ENCODE assay signal across 8 cellular contexts in the genomic region with DNA sequence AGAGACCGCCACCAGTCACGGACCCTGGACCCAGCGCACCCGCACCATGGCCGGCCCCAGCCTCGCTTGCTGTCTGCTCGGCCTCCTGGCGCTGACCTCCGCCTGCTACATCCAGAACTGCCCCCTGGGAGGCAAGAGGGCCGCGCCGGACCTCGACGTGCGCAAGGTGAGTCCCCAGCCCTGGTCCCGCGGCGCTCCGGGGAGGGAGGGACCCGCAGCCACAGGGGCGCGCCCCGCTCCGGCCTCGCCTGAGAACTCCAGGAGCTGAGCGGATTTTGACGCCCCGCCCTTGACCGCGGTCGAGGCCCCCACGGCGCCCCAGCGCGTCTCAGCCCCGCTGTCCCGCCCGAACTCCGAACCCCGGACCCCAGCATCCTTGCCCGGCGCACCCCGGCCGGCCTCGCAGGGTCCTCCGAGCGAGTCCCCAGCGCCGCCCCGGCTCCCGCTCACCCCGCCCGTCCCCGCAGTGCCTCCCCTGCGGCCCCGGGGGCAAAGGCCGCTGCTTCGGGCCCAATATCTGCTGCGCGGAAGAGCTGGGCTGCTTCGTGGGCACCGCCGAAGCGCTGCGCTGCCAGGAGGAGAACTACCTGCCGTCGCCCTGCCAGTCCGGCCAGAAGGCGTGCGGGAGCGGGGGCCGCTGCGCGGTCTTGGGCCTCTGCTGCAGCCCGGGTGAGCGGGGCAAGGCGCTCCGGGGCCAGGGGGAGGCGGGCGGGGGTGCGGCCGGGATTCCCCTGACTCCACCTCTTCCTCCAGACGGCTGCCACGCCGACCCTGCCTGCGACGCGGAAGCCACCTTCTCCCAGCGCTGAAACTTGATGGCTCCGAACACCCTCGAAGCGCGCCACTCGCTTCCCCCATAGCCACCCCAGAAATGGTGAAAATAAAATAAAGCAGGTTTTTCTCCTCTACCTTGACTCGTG. TPM values are rescaled to one million over a fixed set of nuclear protein-coding genes. Genes with fewer than 3 reads are reported as not detected.
DNase-seq lines count a peak whose midpoint lies in the region; ATAC-seq, FAIRE-seq and TF ChIP-seq lines count a peak whose summit lies in the region.

A gene (plus strand): TSS at position 11 of the 920 bp plus-strand sequence. CDS start 36 bp downstream, at position 47.

- H3K27ac Mint-ChIP-seq in activated naive CD4-positive, alpha-beta T cell treated with anti-CD3 and anti-CD28 coated beads, Interleukin-2, amount 50 U/mL, for 24 hours: peak within 1 kb of the TSS; percentile 89

- H3K4me1 ChIP-seq in Peyer's patch: peaks cover 0 to 15% (median 2%) of the 10 kb centered on the region in 4 donors
- no peaks in the 10 kb centered on the region for H3K4me1 ChIP-seq in keratinocyte (ENCODE audit: control insufficient read depth, extremely low read depth, insufficient read depth, low read length)

- H3K4me1 Mint-ChIP-seq in activated naive CD4-positive, alpha-beta T cell treated with anti-CD3 and anti-CD28 coated beads, Interleukin-2, amount 50 U/mL, for 24 hours: peaks cover 26% of the 10 kb centered on the region

- H2AFZ ChIP-seq in keratinocyte (ENCODE audit: control insufficient read depth, low read length): no peak within 1 kb of the TSS

- H3K9me3 ChIP-seq in Peyer's patch (no peaks in the 10 kb centered on the region), keratinocyte (ENCODE audit: control insufficient read depth, low read depth, low read length) (no peaks in the 10 kb centered on the region), MG63 (no peaks in the 10 kb centered on the region)

- no peak for TF ChIP-seq CTCF in Peyer's patch (IDR thresholded peaks at IDR 0.05)
- no peak for TF ChIP-seq CTCF in keratinocyte (optimal IDR thresholded peaks at IDR 0.05 in 1 of 3, IDR thresholded peaks at IDR 0.05 in 1 of 3, conservative IDR thresholded peaks at IDR 0.05 in 1 of 3; ENCODE audit: extremely low read depth in 1 of 3, insufficient read depth in 2 of 3, low read length in 3 of 3)

- no peaks in the 10 kb centered on the region for H3K9me1 ChIP-seq in keratinocyte (ENCODE audit: control insufficient read depth, extremely low read depth, insufficient read depth, low read length)

- H3K79me2 ChIP-seq in keratinocyte (ENCODE audit: control insufficient read depth, insufficient read depth, low read length): no peaks in the 10 kb centered on the region

- H3K27me3 ChIP-seq in Peyer's patch (peaks cover 0 to 7% of the 10 kb centered on the region in 2 donors), keratinocyte (ENCODE audit: control insufficient read depth, extremely low read depth, insufficient read depth, low read length) (peaks cover 25% of the 10 kb centered on the region), MG63 (no peaks in the 10 kb centered on the region)

- H3K4me3 ChIP-seq in Peyer's patch (peak within 1 kb of the TSS; percentile 47 to 75 (median 69)), keratinocyte (ENCODE audit: control insufficient read depth in 2 of 3, extremely low read depth in 1 of 3, insufficient read depth in 2 of 3, low read depth in 1 of 3, low read length in 3 of 3) (peak within 1 kb of the TSS in 1 of 3 experiments; percentile 7), MG63 (no peak within 1 kb of the TSS)

- H3K36me3 Mint-ChIP-seq in activated naive CD4-positive, alpha-beta T cell treated with anti-CD3 and anti-CD28 coated beads, Interleukin-2, amount 50 U/mL, for 24 hours: no peaks in the 10 kb centered on the region

- H3K9ac ChIP-seq in keratinocyte (ENCODE audit: control insufficient read depth, extremely low read depth, insufficient read depth, low read length): no peak within 1 kb of the TSS

- H3K27ac ChIP-seq in Peyer's patch (peak within 1 kb of the TSS in 1 of 4 donors; percentile 63), keratinocyte (ENCODE audit: control insufficient read depth, insufficient read depth, low read length) (no peak within 1 kb of the TSS)

- no peaks in the 10 kb centered on the region for H3K27me3 Mint-ChIP-seq in activated naive CD4-positive, alpha-beta T cell treated with anti-CD3 and anti-CD28 coated beads, Interleukin-2, amount 50 U/mL, for 24 hours

- no peak for FAIRE-seq in keratinocyte (lab: Jason Lieb, UNC)

- DNase-seq in Peyer's patch (peak; percentile 58 to 80 (median 69)), keratinocyte (ENCODE audit: low read depth, low spot score) (no peak), MG63 (no peak), NCI-H1436 (lab: John Stamatoyannopoulos, UW) (no peak), cortex of kidney (lab: John Stamatoyannopoulos, UW) (no peak)
- DNase-seq in stimulated activated CD4-positive, alpha-beta T cell treated with anti-CD3 and anti-CD28 coated beads, Interleukin-4, amount 100 ng/mL, for 24 hours: peak; percentile 65

- H3K36me3 ChIP-seq in Peyer's patch: no peaks in the 10 kb centered on the region
- H3K36me3 ChIP-seq in keratinocyte (ENCODE audit: control insufficient read depth in 2 of 2, extremely low read depth in 1 of 2, insufficient read depth in 2 of 2, low read length in 2 of 2): no peaks in the 10 kb centered on the region
- H3K36me3 ChIP-seq in MG63: no peaks in the 10 kb centered on the region

- no peak for ATAC-seq in GM21528 (IDR thresholded peaks at IDR 0.05; ENCODE audit: low FRiP score, unreplicated experiment)

- H3K9me3 Mint-ChIP-seq in activated naive CD4-positive, alpha-beta T cell treated with anti-CD3 and anti-CD28 coated beads, Interleukin-2, amount 50 U/mL, for 24 hours: no peaks in the 10 kb centered on the region

- H3K4me2 ChIP-seq in keratinocyte (ENCODE audit: control insufficient read depth, extremely low read depth, insufficient read depth, low read depth, low read length): peak within 1 kb of the TSS; percentile 10

- dilution Hi-C loops in keratinocyte (cut with MboI; ENCODE audit: extremely low pct_ligation_motif_present, low sequenced_read_pairs): no loop called here

- no peaks in the 10 kb centered on the region for H4K20me1 ChIP-seq in keratinocyte (ENCODE audit: control insufficient read depth, extremely low read depth, insufficient read depth, low read length)

- TF ChIP-seq POLR2A in Peyer's patch (IDR thresholded peaks at IDR 0.05): no peak

- peak within 1 kb of the TSS; percentile 89 for H3K4me3 Mint-ChIP-seq in activated naive CD4-positive, alpha-beta T cell treated with anti-CD3 and anti-CD28 coated beads, Interleukin-2, amount 50 U/mL, for 24 hours

RNA-seq across cellular contexts. Expression of the gene that starts here (rescaled TPM):
- total RNA-seq in Peyer's patch: 1 to 10 TPM in 1 of 4 donors, not detected in 3; 9.3 TPM
- polyA plus RNA-seq in keratinocyte: not detected in 3 replicates
- polyA plus RNA-seq in keratinocyte (2011; ENCODE audit: low read depth): not detected
- polyA plus RNA-seq in keratinocyte (2011; cell fraction: cytosol; rRNA removed): not detected in 2 replicates
- not detected in 2 replicates for polyA plus RNA-seq in keratinocyte (2011; cell fraction: nucleus; rRNA removed)
- polyA plus RNA-seq in keratinocyte (2012; ENCODE audit: low replicate concordance): not detected in 2 replicates
- not detected in 3 replicates for polyA minus RNA-seq in keratinocyte
- not detected for polyA minus RNA-seq in keratinocyte (2011; cell fraction: cytosol; rRNA and poly(A)+ RNA removed)
- polyA minus RNA-seq in keratinocyte (2011; cell fraction: nucleus; rRNA and poly(A)+ RNA removed): not detected in 2 replicates
- not detected in 2 replicates for total RNA-seq in MG63 (2014; rRNA removed; shearing (Covaris generic); ENCODE audit: low replicate concordance)

Comparison
In these comparisons a context has a peak if more than half of its experiments do, and no peak if none do; other contexts are left out.
1. DNase-seq: peak in Peyer's patch (3 of 3) and stimulated activated CD4-positive, alpha-beta T cell treated with anti-CD3 and anti-CD28 coated beads, Interleukin-4, amount 100 ng/mL, for 24 hours (single experiment); none in keratinocyte (single experiment), MG63 (single experiment), NCI-H1436 (single experiment) and cortex of kidney (single experiment).